Comparison of ENCODE assay signal across 1 cellular context in the genomic region with DNA sequence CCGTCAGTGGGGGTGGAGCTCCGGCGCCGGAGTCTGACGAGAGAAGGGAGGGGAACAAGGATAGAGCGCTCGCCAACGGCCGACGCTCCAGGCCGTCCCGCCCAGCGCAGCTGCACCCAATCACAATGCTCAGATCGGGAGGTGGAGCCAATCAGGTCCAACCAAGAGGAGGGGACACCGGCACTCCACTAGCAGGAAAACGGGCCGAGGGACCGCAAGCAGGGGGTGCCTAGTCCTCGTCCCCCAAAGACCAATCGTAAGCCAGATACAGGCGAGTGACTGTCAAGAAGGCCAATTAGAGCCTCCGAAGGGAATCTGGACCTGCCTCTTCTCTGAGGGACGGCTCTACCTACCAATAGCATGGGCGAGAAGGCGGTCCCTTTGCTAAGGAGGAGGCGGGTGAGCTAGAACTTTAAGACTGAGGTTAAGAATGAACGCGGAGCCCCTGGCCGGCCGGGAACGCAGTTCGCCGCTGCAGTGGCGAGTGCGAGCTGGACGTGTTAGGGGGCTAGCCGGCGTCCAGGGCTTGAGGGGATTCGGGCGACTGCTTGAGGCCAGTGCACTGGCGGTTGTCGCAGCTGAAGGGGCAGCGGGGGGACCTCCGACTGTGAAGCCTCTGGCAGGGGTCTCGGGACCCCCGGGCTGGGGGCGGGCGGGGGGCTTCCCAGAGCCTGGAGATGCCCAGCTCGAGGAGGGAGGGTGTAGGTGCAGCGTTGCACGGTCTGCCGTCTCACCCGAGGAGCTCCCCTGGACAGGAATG.
TF ChIP-seq lines count a peak whose summit lies in the region.

A gene with protein sequence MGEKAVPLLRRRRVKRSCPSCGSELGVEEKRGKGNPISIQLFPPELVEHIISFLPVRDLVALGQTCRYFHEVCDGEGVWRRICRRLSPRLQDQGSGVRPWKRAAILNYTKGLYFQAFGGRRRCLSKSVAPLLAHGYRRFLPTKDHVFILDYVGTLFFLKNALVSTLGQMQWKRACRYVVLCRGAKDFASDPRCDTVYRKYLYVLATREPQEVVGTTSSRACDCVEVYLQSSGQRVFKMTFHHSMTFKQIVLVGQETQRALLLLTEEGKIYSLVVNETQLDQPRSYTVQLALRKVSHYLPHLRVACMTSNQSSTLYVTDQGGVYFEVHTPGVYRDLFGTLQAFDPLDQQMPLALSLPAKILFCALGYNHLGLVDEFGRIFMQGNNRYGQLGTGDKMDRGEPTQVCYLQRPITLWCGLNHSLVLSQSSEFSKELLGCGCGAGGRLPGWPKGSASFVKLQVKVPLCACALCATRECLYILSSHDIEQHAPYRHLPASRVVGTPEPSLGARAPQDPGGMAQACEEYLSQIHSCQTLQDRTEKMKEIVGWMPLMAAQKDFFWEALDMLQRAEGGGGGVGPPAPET (plus strand): TSS at position 63 of the 760 bp plus-strand sequence. CDS start 298 bp downstream, at position 361.

TF ChIP-seq in HepG2, 621 proteins besides CTCF, POLR2A, EP300 and RAD21 (continued from another document and continues in another):
- TF ChIP-seq, protein P1, sequence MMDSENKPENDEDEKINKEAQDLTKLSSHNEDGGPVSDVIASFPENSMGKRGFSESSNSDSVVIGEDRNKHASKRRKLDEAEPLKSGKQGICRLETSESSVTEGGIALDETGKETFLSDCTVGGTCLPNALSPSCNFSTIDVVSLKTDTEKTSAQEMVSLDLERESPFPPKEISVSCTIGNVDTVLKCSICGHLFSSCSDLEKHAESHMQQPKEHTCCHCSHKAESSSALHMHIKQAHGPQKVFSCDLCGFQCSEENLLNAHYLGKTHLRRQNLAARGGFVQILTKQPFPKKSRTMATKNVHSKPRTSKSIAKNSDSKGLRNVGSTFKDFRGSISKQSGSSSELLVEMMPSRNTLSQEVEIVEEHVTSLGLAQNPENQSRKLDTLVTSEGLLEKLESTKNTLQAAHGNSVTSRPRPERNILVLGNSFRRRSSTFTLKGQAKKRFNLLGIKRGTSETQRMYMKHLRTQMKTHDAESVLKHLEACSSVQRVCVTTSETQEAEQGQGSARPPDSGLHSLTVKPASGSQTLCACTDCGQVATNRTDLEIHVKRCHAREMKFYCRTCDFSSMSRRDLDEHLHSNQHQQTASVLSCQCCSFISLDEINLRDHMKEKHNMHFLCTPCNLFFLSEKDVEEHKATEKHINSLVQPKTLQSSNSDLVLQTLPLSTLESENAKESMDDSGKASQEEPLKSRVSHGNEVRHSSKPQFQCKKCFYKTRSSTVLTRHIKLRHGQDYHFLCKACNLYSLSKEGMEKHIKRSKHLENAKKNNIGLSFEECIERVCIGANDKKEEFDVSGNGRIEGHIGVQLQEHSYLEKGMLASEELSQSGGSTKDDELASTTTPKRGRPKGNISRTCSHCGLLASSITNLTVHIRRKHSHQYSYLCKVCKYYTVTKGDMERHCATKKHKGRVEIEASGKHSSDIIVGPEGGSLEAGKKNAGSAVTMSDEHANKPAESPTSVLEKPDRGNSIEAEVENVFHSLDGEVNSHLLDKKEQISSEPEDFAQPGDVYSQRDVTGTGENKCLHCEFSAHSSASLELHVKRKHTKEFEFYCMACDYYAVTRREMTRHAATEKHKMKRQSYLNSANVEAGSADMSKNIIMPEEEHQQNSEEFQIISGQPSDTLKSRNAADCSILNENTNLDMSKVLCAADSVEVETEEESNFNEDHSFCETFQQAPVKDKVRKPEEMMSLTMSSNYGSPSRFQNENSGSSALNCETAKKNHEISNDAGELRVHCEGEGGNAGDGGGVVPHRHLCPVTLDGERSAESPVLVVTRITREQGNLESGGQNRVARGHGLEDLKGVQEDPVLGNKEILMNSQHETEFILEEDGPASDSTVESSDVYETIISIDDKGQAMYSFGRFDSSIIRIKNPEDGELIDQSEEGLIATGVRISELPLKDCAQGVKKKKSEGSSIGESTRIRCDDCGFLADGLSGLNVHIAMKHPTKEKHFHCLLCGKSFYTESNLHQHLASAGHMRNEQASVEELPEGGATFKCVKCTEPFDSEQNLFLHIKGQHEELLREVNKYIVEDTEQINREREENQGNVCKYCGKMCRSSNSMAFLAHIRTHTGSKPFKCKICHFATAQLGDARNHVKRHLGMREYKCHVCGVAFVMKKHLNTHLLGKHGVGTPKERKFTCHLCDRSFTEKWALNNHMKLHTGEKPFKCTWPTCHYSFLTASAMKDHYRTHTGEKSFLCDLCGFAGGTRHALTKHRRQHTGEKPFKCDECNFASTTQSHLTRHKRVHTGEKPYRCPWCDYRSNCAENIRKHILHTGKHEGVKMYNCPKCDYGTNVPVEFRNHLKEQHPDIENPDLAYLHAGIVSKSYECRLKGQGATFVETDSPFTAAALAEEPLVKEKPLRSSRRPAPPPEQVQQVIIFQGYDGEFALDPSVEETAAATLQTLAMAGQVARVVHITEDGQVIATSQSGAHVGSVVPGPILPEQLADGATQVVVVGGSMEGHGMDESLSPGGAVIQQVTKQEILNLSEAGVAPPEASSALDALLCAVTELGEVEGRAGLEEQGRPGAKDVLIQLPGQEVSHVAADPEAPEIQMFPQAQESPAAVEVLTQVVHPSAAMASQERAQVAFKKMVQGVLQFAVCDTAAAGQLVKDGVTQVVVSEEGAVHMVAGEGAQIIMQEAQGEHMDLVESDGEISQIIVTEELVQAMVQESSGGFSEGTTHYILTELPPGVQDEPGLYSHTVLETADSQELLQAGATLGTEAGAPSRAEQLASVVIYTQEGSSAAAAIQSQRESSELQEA (CRISPR knock-in tag; IDR thresholded peaks at IDR 0.05; ENCODE audit: not compliant biosample characterization): no peak
- TF ChIP-seq, protein P2, sequence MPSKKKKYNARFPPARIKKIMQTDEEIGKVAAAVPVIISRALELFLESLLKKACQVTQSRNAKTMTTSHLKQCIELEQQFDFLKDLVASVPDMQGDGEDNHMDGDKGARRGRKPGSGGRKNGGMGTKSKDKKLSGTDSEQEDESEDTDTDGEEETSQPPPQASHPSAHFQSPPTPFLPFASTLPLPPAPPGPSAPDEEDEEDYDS (CRISPR knock-in tag; IDR thresholded peaks at IDR 0.05): peak; percentile 68; the same call in 1 of the 2 replicates
- TF ChIP-seq RBM22 (optimal IDR thresholded peaks at IDR 0.05; ENCODE audit: low read length) (no peak), ZNF432 (CRISPR knock-in tag; IDR thresholded peaks at IDR 0.05; ENCODE audit: borderline replicate concordance) (no peak), HDAC2 (CRISPR knock-in tag; IDR thresholded peaks at IDR 0.05) (0 out of 2 replicates have a peak, but pooled peaks have one; percentile 0), ZNF598 (CRISPR knock-in tag; IDR thresholded peaks at IDR 0.05; ENCODE audit: borderline replicate concordance) (0 out of 2 replicates have a peak, but pooled peaks have one; percentile 18), ZNF335 (CRISPR knock-in tag; IDR thresholded peaks at IDR 0.05) (0 out of 2 replicates have a peak, but pooled peaks have one; percentile 12), ZFP36L2 (CRISPR knock-in tag; IDR thresholded peaks at IDR 0.05) (no peak), KDM2A (CRISPR knock-in tag; IDR thresholded peaks at IDR 0.05; ENCODE audit: borderline replicate concordance, low read depth) (peak; percentile 14; the same call in 1 of the 2 replicates), CHD2 (IDR thresholded peaks at IDR 0.05; ENCODE audit: low read depth, low read length) (peak; percentile 81), DMAP1 (CRISPR knock-in tag; IDR thresholded peaks at IDR 0.05) (peak; percentile 27; the same call in 1 of the 2 replicates), TBX2 (CRISPR knock-in tag; IDR thresholded peaks at IDR 0.05; ENCODE audit: borderline replicate concordance) (0 out of 2 replicates have a peak, but pooled peaks have one; percentile 47), ZNF510 (CRISPR knock-in tag; IDR thresholded peaks at IDR 0.05; ENCODE audit: low read depth) (no peak), PAX8 (CRISPR knock-in tag; IDR thresholded peaks at IDR 0.05; ENCODE audit: borderline replicate concordance) (no peak), ATF1 (CRISPR knock-in tag; IDR thresholded peaks at IDR 0.05) (peak; percentile 92), ZNF724P (CRISPR knock-in tag; IDR thresholded peaks at IDR 0.05; ENCODE audit: borderline replicate concordance) (0 out of 2 replicates have a peak, but pooled peaks have one; percentile 3), HOXA3 (CRISPR knock-in tag; IDR thresholded peaks at IDR 0.05) (0 out of 2 replicates have a peak, but pooled peaks have one; percentile 22)
- TF ChIP-seq, protein P3, sequence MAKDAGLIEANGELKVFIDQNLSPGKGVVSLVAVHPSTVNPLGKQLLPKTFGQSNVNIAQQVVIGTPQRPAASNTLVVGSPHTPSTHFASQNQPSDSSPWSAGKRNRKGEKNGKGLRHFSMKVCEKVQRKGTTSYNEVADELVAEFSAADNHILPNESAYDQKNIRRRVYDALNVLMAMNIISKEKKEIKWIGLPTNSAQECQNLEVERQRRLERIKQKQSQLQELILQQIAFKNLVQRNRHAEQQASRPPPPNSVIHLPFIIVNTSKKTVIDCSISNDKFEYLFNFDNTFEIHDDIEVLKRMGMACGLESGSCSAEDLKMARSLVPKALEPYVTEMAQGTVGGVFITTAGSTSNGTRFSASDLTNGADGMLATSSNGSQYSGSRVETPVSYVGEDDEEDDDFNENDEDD (CRISPR knock-in tag; IDR thresholded peaks at IDR 0.05; ENCODE audit: borderline replicate concordance): peak; percentile 54; the same call in 1 of the 2 replicates
- TF ChIP-seq, protein P4, sequence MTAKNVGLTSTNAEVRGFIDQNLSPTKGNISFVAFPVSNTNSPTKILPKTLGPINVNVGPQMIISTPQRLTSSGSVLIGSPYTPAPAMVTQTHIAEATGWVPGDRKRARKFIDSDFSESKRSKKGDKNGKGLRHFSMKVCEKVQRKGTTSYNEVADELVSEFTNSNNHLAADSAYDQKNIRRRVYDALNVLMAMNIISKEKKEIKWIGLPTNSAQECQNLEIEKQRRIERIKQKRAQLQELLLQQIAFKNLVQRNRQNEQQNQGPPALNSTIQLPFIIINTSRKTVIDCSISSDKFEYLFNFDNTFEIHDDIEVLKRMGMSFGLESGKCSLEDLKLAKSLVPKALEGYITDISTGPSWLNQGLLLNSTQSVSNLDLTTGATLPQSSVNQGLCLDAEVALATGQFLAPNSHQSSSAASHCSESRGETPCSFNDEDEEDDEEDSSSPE (CRISPR knock-in tag; IDR thresholded peaks at IDR 0.05): peak; percentile 89
- TF ChIP-seq, protein P5, sequence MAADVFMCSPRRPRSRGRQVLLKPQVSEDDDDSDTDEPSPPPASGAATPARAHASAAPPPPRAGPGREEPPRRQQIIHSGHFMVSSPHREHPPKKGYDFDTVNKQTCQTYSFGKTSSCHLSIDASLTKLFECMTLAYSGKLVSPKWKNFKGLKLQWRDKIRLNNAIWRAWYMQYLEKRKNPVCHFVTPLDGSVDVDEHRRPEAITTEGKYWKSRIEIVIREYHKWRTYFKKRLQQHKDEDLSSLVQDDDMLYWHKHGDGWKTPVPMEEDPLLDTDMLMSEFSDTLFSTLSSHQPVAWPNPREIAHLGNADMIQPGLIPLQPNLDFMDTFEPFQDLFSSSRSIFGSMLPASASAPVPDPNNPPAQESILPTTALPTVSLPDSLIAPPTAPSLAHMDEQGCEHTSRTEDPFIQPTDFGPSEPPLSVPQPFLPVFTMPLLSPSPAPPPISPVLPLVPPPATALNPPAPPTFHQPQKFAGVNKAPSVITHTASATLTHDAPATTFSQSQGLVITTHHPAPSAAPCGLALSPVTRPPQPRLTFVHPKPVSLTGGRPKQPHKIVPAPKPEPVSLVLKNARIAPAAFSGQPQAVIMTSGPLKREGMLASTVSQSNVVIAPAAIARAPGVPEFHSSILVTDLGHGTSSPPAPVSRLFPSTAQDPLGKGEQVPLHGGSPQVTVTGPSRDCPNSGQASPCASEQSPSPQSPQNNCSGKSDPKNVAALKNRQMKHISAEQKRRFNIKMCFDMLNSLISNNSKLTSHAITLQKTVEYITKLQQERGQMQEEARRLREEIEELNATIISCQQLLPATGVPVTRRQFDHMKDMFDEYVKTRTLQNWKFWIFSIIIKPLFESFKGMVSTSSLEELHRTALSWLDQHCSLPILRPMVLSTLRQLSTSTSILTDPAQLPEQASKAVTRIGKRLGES (CRISPR knock-in tag; IDR thresholded peaks at IDR 0.05; ENCODE audit: borderline replicate concordance): no peak
- TF ChIP-seq, protein P6, sequence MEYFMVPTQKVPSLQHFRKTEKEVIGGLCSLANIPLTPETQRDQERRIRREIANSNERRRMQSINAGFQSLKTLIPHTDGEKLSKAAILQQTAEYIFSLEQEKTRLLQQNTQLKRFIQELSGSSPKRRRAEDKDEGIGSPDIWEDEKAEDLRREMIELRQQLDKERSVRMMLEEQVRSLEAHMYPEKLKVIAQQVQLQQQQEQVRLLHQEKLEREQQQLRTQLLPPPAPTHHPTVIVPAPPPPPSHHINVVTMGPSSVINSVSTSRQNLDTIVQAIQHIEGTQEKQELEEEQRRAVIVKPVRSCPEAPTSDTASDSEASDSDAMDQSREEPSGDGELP (IDR thresholded peaks at IDR 0.05; ENCODE audit: borderline replicate concordance, low read depth): peak; percentile 78; the same call in 1 of the 2 replicates
- TF ChIP-seq, protein P7, sequence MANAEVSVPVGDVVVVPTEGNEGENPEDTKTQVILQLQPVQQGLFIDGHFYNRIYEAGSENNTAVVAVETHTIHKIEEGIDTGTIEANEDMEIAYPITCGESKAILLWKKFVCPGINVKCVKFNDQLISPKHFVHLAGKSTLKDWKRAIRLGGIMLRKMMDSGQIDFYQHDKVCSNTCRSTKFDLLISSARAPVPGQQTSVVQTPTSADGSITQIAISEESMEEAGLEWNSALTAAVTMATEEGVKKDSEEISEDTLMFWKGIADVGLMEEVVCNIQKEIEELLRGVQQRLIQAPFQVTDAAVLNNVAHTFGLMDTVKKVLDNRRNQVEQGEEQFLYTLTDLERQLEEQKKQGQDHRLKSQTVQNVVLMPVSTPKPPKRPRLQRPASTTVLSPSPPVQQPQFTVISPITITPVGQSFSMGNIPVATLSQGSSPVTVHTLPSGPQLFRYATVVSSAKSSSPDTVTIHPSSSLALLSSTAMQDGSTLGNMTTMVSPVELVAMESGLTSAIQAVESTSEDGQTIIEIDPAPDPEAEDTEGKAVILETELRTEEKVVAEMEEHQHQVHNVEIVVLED (CRISPR knock-in tag; IDR thresholded peaks at IDR 0.05; ENCODE audit: borderline replicate concordance): peak; percentile 67; the same call in 1 of the 2 replicates
- TF ChIP-seq, protein P8, sequence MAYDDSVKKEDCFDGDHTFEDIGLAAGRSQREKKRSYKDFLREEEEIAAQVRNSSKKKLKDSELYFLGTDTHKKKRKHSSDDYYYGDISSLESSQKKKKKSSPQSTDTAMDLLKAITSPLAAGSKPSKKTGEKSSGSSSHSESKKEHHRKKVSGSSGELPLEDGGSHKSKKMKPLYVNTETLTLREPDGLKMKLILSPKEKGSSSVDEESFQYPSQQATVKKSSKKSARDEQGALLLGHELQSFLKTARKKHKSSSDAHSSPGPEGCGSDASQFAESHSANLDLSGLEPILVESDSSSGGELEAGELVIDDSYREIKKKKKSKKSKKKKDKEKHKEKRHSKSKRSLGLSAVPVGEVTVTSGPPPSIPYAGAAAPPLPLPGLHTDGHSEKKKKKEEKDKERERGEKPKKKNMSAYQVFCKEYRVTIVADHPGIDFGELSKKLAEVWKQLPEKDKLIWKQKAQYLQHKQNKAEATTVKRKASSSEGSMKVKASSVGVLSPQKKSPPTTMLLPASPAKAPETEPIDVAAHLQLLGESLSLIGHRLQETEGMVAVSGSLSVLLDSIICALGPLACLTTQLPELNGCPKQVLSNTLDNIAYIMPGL (CRISPR knock-in tag; IDR thresholded peaks at IDR 0.05; ENCODE audit: borderline replicate concordance in 1 of 2, low read depth in 1 of 2): peak in 1 of 2 experiments; percentile 73; a peak in 3 of 4 replicates
